Comparison of ENCODE assay signal across 8 cellular contexts in the genomic region with DNA sequence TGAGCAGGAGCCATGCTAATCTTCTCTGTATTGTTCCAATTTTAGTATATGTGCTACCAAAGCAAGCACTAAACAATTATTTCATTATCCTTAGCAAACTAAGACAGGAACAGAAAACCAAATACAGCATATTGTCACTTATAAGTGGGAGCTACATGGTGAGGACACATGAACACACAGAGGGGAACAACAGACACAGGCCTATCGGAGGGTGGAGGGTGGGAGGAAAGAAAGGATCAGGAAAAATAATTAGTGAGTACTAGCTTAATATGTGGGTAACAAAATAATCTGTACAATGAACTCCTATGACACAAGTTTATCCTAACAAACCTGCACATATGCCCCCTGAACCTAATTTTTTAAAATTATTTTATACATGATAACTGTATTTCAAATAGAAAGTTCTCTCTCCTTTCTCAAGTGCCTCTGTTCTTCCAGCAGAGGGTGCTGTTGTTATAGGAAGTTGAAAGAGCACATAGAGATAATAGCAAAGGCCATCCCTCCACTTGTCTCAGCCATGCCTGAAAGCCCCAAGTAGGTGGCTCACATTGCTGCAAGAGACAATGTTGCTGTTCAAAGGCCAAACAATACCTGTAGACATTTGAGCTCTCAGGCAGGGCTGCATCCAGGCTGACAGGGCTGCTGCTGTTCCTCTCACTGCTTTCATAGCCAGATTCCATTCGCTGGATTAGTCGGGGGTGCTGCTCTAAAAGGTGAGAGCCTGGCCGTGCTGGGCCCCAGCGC. TPM values are rescaled to one million over a fixed set of nuclear protein-coding genes. Genes with fewer than 3 reads are reported as not detected.
DNase-seq lines count a peak whose midpoint lies in the region; ATAC-seq and TF ChIP-seq lines count a peak whose summit lies in the region.

No MANE protein-coding gene starts in this region.

- DNase-seq in EL, result peak; percentile 71
- DNase-seq in HUDEP-2 (lab: John Stamatoyannopoulos, UW; ENCODE audit: unreplicated experiment in 76 of 76), result peak in 56 of 76 experiments; percentile 2 to 79 (median 54)
- peak; percentile 64 for DNase-seq in NOMO-1 treated with dmso at 0.1 percent for 144 hours (lab: John Stamatoyannopoulos, UW; ENCODE audit: unreplicated experiment)
- DNase-seq in activated CD8-positive, alpha-beta memory T cell treated with anti-CD3 and anti-CD28 coated beads, Interleukin-2, amount 50 U/mL, for 24 hours (ENCODE audit: extremely low read depth), result peak; percentile 2
- peak; percentile 77 for DNase-seq in epithelial cell of esophagus (ENCODE audit: low read depth)
- peak; percentile 51 for DNase-seq in mucosa of gallbladder (ENCODE audit: low spot score)
- peak; percentile 36 to 44 for DNase-seq in stimulated activated naive CD8-positive, alpha-beta T cell treated with anti-CD3 and anti-CD28 coated beads, Interleukin-15, amount 100 ng/mL, for 72 hours

- no peaks in the 10 kb centered on the region for H3K9me3 Mint-ChIP-seq in stimulated activated naive CD8-positive, alpha-beta T cell treated with anti-CD3 and anti-CD28 coated beads, Interleukin-15, amount 100 ng/mL, for 72 hours

- no peak overlapping the region for H3K4me3 Mint-ChIP-seq in stimulated activated naive CD8-positive, alpha-beta T cell treated with anti-CD3 and anti-CD28 coated beads, Interleukin-15, amount 100 ng/mL, for 72 hours

- H3K27ac Mint-ChIP-seq in stimulated activated naive CD8-positive, alpha-beta T cell treated with anti-CD3 and anti-CD28 coated beads, Interleukin-15, amount 100 ng/mL, for 72 hours, result no peak overlapping the region

- peak; percentile 78 for TF ChIP-seq CTCF in epithelial cell of esophagus (IDR thresholded peaks at IDR 0.05; ENCODE audit: insufficient read depth, low read depth, low read length, missing control alignments)

- no peaks in the 10 kb centered on the region for H3K27me3 Mint-ChIP-seq in stimulated activated naive CD8-positive, alpha-beta T cell treated with anti-CD3 and anti-CD28 coated beads, Interleukin-15, amount 100 ng/mL, for 72 hours

- no peaks in the 10 kb centered on the region for H3K4me1 Mint-ChIP-seq in stimulated activated naive CD8-positive, alpha-beta T cell treated with anti-CD3 and anti-CD28 coated beads, Interleukin-15, amount 100 ng/mL, for 72 hours

- ATAC-seq in stimulated activated naive CD8-positive, alpha-beta T cell treated with anti-CD3 and anti-CD28 coated beads, Interleukin-15, amount 100 ng/mL, for 72 hours, result peak; percentile 91
- no peak for ATAC-seq in GM21737 (IDR thresholded peaks at IDR 0.05; ENCODE audit: unreplicated experiment)

- no peak overlapping the region for H3K4me3 ChIP-seq in epithelial cell of esophagus (ENCODE audit: low read length)

RNA-seq across cellular contexts. Expression of gene PPP3CB, which starts 33.4 kb away (rescaled TPM):
- 46.4 TPM for total RNA-seq in mucosa of gallbladder

Comparison
In these comparisons a context has a peak if more than half of its experiments do, and no peak if none do; other contexts are left out.
1. DNase-seq: peak in every context shown above with its lines; median percentile 77 in epithelial cell of esophagus; 71 in EL; 64 in NOMO-1 treated with dmso at 0.1 percent for 144 hours; 54 in HUDEP-2; 51 in mucosa of gallbladder; 40 in stimulated activated naive CD8-positive, alpha-beta T cell treated with anti-CD3 and anti-CD28 coated beads, Interleukin-15, amount 100 ng/mL, for 72 hours; 2 in activated CD8-positive, alpha-beta memory T cell treated with anti-CD3 and anti-CD28 coated beads, Interleukin-2, amount 50 U/mL, for 24 hours.